ENCODE assay signal across 2 cellular contexts in the genomic region with DNA sequence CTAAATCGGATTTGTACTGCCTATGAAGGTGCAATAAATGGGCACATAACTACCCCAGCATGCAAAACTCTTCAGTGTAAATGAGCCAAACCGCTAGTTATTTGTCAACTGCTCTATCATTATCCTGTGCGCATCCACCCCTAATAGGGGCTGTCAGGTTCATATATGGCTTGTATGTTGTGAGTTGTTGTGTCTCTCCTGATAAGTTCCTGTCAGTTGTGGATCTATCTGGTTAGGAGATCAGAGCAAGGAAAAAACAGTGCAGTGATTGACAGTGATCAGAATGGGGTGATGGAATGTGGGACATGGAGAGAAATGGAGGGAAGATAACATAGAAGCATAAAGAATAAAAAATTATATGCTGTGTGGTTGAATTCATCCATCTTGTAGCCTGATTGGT.
TF ChIP-seq lines count a peak whose summit lies in the region.

No MANE protein-coding gene starts in this region.

TF ChIP-seq in H1, 55 proteins besides CTCF, POLR2A, EP300 and RAD21:
- TF ChIP-seq, protein P1, sequence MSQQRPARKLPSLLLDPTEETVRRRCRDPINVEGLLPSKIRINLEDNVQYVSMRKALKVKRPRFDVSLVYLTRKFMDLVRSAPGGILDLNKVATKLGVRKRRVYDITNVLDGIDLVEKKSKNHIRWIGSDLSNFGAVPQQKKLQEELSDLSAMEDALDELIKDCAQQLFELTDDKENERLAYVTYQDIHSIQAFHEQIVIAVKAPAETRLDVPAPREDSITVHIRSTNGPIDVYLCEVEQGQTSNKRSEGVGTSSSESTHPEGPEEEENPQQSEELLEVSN (IDR thresholded peaks at IDR 0.05) = no peak
- TF ChIP-seq ASH2L (IDR thresholded peaks at IDR 0.05; ENCODE audit: low read length) = no peak
- no peak for TF ChIP-seq CEBPB (IDR thresholded peaks at IDR 0.05; ENCODE audit: low read depth, low read length)
- TF ChIP-seq JUND (IDR thresholded peaks at IDR 0.05; ENCODE audit: low read length) = no peak
- TF ChIP-seq YY1 (IDR thresholded peaks at IDR 0.05; ENCODE audit: low read depth, low read length) = no peak
- TF ChIP-seq SP1 (IDR thresholded peaks at IDR 0.05; ENCODE audit: low read depth, low read length) = no peak
- TF ChIP-seq POLR2AphosphoS5 (IDR thresholded peaks at IDR 0.05; ENCODE audit: low read depth, low read length) = no peak
- TF ChIP-seq GABPA (IDR thresholded peaks at IDR 0.05; ENCODE audit: borderline replicate concordance, insufficient read depth, low read length) = no peak
- TF ChIP-seq TBP (IDR thresholded peaks at IDR 0.05; ENCODE audit: low read depth, low read length) = no peak
- TF ChIP-seq SRF (IDR thresholded peaks at IDR 0.05; ENCODE audit: low read depth, low read length) = no peak
- no peak for TF ChIP-seq SIRT6 (IDR thresholded peaks at IDR 0.05; ENCODE audit: low read length)
- TF ChIP-seq EGR1 (IDR thresholded peaks at IDR 0.05; ENCODE audit: borderline replicate concordance, low read depth, low read length) = no peak

TF ChIP-seq in neural cell, 6 proteins besides CTCF, POLR2A, EP300 and RAD21 (continued from another document):
- TF ChIP-seq EZH2 (IDR thresholded peaks at IDR 0.05; ENCODE audit: borderline replicate concordance, insufficient read depth, low read length, poor library complexity, severe bottlenecking) = no peak
- TF ChIP-seq, protein P2, sequence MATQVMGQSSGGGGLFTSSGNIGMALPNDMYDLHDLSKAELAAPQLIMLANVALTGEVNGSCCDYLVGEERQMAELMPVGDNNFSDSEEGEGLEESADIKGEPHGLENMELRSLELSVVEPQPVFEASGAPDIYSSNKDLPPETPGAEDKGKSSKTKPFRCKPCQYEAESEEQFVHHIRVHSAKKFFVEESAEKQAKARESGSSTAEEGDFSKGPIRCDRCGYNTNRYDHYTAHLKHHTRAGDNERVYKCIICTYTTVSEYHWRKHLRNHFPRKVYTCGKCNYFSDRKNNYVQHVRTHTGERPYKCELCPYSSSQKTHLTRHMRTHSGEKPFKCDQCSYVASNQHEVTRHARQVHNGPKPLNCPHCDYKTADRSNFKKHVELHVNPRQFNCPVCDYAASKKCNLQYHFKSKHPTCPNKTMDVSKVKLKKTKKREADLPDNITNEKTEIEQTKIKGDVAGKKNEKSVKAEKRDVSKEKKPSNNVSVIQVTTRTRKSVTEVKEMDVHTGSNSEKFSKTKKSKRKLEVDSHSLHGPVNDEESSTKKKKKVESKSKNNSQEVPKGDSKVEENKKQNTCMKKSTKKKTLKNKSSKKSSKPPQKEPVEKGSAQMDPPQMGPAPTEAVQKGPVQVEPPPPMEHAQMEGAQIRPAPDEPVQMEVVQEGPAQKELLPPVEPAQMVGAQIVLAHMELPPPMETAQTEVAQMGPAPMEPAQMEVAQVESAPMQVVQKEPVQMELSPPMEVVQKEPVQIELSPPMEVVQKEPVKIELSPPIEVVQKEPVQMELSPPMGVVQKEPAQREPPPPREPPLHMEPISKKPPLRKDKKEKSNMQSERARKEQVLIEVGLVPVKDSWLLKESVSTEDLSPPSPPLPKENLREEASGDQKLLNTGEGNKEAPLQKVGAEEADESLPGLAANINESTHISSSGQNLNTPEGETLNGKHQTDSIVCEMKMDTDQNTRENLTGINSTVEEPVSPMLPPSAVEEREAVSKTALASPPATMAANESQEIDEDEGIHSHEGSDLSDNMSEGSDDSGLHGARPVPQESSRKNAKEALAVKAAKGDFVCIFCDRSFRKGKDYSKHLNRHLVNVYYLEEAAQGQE (IDR thresholded peaks at IDR 0.05; ENCODE audit: borderline replicate concordance) = peak; percentile 45
